31 cellular contexts compared by ENCODE assay signal in genomic region chr1:207978441-207978840, GRCh38.
"Had no signal": no experiment of that assay in that cellular context is flagged by ENCODE, and none has a peak within 500 bp of the region (broad histone marks: within the 10 kb centered on the region; RNA-seq: fewer than 3 reads in every experiment).

No MANE protein-coding gene starts in this region.

- H3K36me3 Mint-ChIP-seq: activated naive CD4-positive, alpha-beta T cell treated with anti-CD3 and anti-CD28 coated beads, Interleukin-2, amount 50 U/mL, for 24 hours; activated naive CD8-positive, alpha-beta T cell treated with anti-CD3 and anti-CD28 coated beads for 36 hours; WTC11 had no signal

- H3K4me1 ChIP-seq: adrenal gland, body of pancreas, esophagus muscularis mucosa, foreskin keratinocyte, gastrocnemius medialis, heart left ventricle had no signal

- H3K36me3 ChIP-seq: adrenal gland, esophagus muscularis mucosa, gastrocnemius medialis, heart left ventricle had no signal

- H3K27me3 ChIP-seq: adrenal gland, body of pancreas, gastrocnemius medialis, heart left ventricle had no signal

- ATAC-seq: activated CD8-positive, alpha-beta T cell treated with anti-CD3 and anti-CD28 coated beads for 36 hours; activated naive CD8-positive, alpha-beta T cell treated with anti-CD3 and anti-CD28 coated beads, Interleukin-2, amount 50 U/mL, for 24 hours; body of pancreas; effector memory CD8-positive, alpha-beta T cell; foreskin keratinocyte; gastrocnemius medialis; heart left ventricle; WTC11 had no signal

- H3K4me3 ChIP-seq: adrenal gland, body of pancreas, coronary artery, dorsolateral prefrontal cortex, esophagus muscularis mucosa, gastrocnemius medialis, heart left ventricle had no signal

- H3K9me3 Mint-ChIP-seq: activated CD8-positive, alpha-beta T cell treated with anti-CD3 and anti-CD28 coated beads for 36 hours; activated naive CD4-positive, alpha-beta T cell treated with anti-CD3 and anti-CD28 coated beads for 36 hours; activated naive CD4-positive, alpha-beta T cell treated with anti-CD3 and anti-CD28 coated beads, Interleukin-2, amount 50 U/mL, for 24 hours; activated naive CD8-positive, alpha-beta T cell treated with anti-CD3 and anti-CD28 coated beads for 36 hours; activated naive CD8-positive, alpha-beta T cell treated with anti-CD3 and anti-CD28 coated beads, Interleukin-2, amount 50 U/mL, for 24 hours; activated T-helper 1 cell treated with anti-CD3 and anti-CD28 coated beads, Interleukin-12 subunit alpha, Interleukin-12 subunit beta, Interleukin-2, Interleukin-4 antibody, amounts not matched to agents 30 ng/mL and 10 ng/mL and 1 ng/mL, durations not matched to agents 14 hours and 24 hours and 36 hours; activated T-helper 2 cell treated with anti-CD3 and anti-CD28 coated beads, Interferon-gamma antibody, Interleukin-2, Interleukin-4, amounts not matched to agents 10 μg/mL and 5 μg/mL and 100 μg/mL, durations not matched to agents 14 hours and 24 hours and 36 hours; dendritic cell treated with granulocyte-macrophage colony-stimulating factor and Interleukin-4, amounts not matched to agents 40 ng/mL and 50 ng/mL, for 4 days; effector memory CD8-positive, alpha-beta T cell; WTC11 had no signal

- H3K27ac Mint-ChIP-seq: activated CD8-positive, alpha-beta T cell treated with anti-CD3 and anti-CD28 coated beads for 36 hours; activated naive CD4-positive, alpha-beta T cell treated with anti-CD3 and anti-CD28 coated beads for 36 hours; activated naive CD4-positive, alpha-beta T cell treated with anti-CD3 and anti-CD28 coated beads, Interleukin-2, amount 50 U/mL, for 24 hours; activated naive CD8-positive, alpha-beta T cell treated with anti-CD3 and anti-CD28 coated beads for 36 hours; activated naive CD8-positive, alpha-beta T cell treated with anti-CD3 and anti-CD28 coated beads, Interleukin-2, amount 50 U/mL, for 24 hours; activated T-helper 1 cell treated with anti-CD3 and anti-CD28 coated beads, Interleukin-12 subunit alpha, Interleukin-12 subunit beta, Interleukin-2, Interleukin-4 antibody, amounts not matched to agents 30 ng/mL and 10 ng/mL and 1 ng/mL, durations not matched to agents 14 hours and 24 hours and 36 hours; activated T-helper 2 cell treated with anti-CD3 and anti-CD28 coated beads, Interferon-gamma antibody, Interleukin-2, Interleukin-4, amounts not matched to agents 10 μg/mL and 5 μg/mL and 100 μg/mL, durations not matched to agents 14 hours and 24 hours and 36 hours; dendritic cell treated with granulocyte-macrophage colony-stimulating factor and Interleukin-4, amounts not matched to agents 40 ng/mL and 50 ng/mL, for 4 days; effector memory CD8-positive, alpha-beta T cell; WTC11 had no signal

- DNase-seq: activated CD4-positive, alpha-beta T cell treated with anti-CD3 and anti-CD28 coated beads for 48 hours; activated CD4-positive, alpha-beta T cell treated with anti-CD3 and anti-CD28 coated beads, Interleukin-2, amount 50 U/mL, for 1 hour; activated CD4-positive, alpha-beta T cell treated with anti-CD3 and anti-CD28 coated beads, Interleukin-2, amount 50 U/mL, for 48 hours; activated CD8-positive, alpha-beta memory T cell treated with anti-CD3 and anti-CD28 coated beads for 24 hours; activated CD8-positive, alpha-beta T cell treated with anti-CD3 and anti-CD28 coated beads for 36 hours; activated effector memory CD4-positive, alpha-beta T cell treated with anti-CD3 and anti-CD28 coated beads, Interleukin-2, amount 50 U/mL, for 16 hours; activated naive CD4-positive, alpha-beta T cell treated with anti-CD3 and anti-CD28 coated beads for 36 hours; activated naive CD8-positive, alpha-beta T cell treated with anti-CD3 and anti-CD28 coated beads for 36 hours; activated naive CD8-positive, alpha-beta T cell treated with anti-CD3 and anti-CD28 coated beads, Interleukin-2, amount 50 U/mL, for 24 hours; activated T-cell treated with anti-CD3 and anti-CD28 coated beads, Interleukin-2, amount 50 U/mL, for 48 hours; adrenal gland; amygdala; aorta; body of pancreas; effector CD4-positive, alpha-beta T cell; effector memory CD8-positive, alpha-beta T cell; erythroblast; foreskin keratinocyte; gastrocnemius medialis; glutamatergic neuron; heart left ventricle; T-helper 2 cell had no signal

- H3K4me3 Mint-ChIP-seq: activated CD8-positive, alpha-beta T cell treated with anti-CD3 and anti-CD28 coated beads for 36 hours; activated naive CD4-positive, alpha-beta T cell treated with anti-CD3 and anti-CD28 coated beads for 36 hours; activated naive CD4-positive, alpha-beta T cell treated with anti-CD3 and anti-CD28 coated beads, Interleukin-2, amount 50 U/mL, for 24 hours; activated naive CD8-positive, alpha-beta T cell treated with anti-CD3 and anti-CD28 coated beads for 36 hours; activated naive CD8-positive, alpha-beta T cell treated with anti-CD3 and anti-CD28 coated beads, Interleukin-2, amount 50 U/mL, for 24 hours; activated T-helper 1 cell treated with anti-CD3 and anti-CD28 coated beads, Interleukin-12 subunit alpha, Interleukin-12 subunit beta, Interleukin-2, Interleukin-4 antibody, amounts not matched to agents 30 ng/mL and 10 ng/mL and 1 ng/mL, durations not matched to agents 14 hours and 24 hours and 36 hours; dendritic cell treated with granulocyte-macrophage colony-stimulating factor and Interleukin-4, amounts not matched to agents 40 ng/mL and 50 ng/mL, for 4 days; effector memory CD8-positive, alpha-beta T cell; WTC11 had no signal

- H3K9me3 ChIP-seq: adrenal gland, body of pancreas, esophagus muscularis mucosa, gastrocnemius medialis, heart left ventricle had no signal

- H3K4me1 Mint-ChIP-seq: activated naive CD4-positive, alpha-beta T cell treated with anti-CD3 and anti-CD28 coated beads, Interleukin-2, amount 50 U/mL, for 24 hours; activated naive CD8-positive, alpha-beta T cell treated with anti-CD3 and anti-CD28 coated beads for 36 hours; activated naive CD8-positive, alpha-beta T cell treated with anti-CD3 and anti-CD28 coated beads, Interleukin-2, amount 50 U/mL, for 24 hours; WTC11 had no signal

- H3K27ac ChIP-seq: adrenal gland, body of pancreas, coronary artery, dorsolateral prefrontal cortex, esophagus muscularis mucosa, foreskin keratinocyte, gastrocnemius medialis, heart left ventricle, VCaP had no signal
